In genomic region chr15:79185199-79185598, GRCh38 we compare ENCODE assay signal across 10 cellular contexts.
A peak's percentile ranks its signal among the peaks of the same experiment; 100 is the strongest.
DNase-seq lines count a peak whose midpoint lies in the region; ATAC-seq, FAIRE-seq and TF ChIP-seq lines count a peak whose summit lies in the region.
"Had no signal": no experiment of that assay in that cellular context is flagged by ENCODE, and none has a peak within 500 bp of the region (broad histone marks: within the 10 kb centered on the region; RNA-seq: fewer than 3 reads in every experiment).

No MANE protein-coding gene starts in this region.

- no peaks in the 10 kb centered on the region for H3K9me3 Mint-ChIP-seq in stimulated activated naive B cell treated with anti-CD40 and anti-IgM and Interleukin-4, amounts not matched to agents 10 μg/mL and 1 μg/mL and 100 μg/mL, for 72 hours
- H3K9me3 Mint-ChIP-seq: nephron had no signal

- H3K4me3 Mint-ChIP-seq in stimulated activated naive B cell treated with anti-CD40 and anti-IgM and Interleukin-4, amounts not matched to agents 10 μg/mL and 1 μg/mL and 100 μg/mL, for 72 hours: no peak overlapping the region
- H3K4me3 Mint-ChIP-seq: nephron had no signal

- 90% methylated on average over 7 of the region's 7 CpGs for WGBS in prostate gland

- TF ChIP-seq POLR2A in H54 (IDR thresholded peaks at IDR 0.05; ENCODE audit: low read depth, low read length): no peak
- no peak for TF ChIP-seq POLR2A in prostate gland (IDR thresholded peaks at IDR 0.05)

- peak; percentile 13 for TF ChIP-seq CTCF in fibroblast of pulmonary artery (IDR thresholded peaks at IDR 0.05; ENCODE audit: low read length, missing control alignments)
- peak in 1 of 4 experiments; percentile 9 for TF ChIP-seq CTCF in prostate gland (IDR thresholded peaks at IDR 0.05)

- DNase-seq in activated T-cell treated with anti-CD3 and anti-CD28 coated beads, Interleukin-2, amount 50 U/mL, for 48 hours: peak; percentile 45 to 56
- DNase-seq in activated T-cell treated with anti-CD3 and anti-CD28 coated beads for 4 hours: no peak
- peak; percentile 37 for DNase-seq in RPMI8226
- no peak for DNase-seq in fibroblast of pulmonary artery (ENCODE audit: low read depth)
- DNase-seq in stimulated activated naive B cell treated with anti-CD40 and anti-IgM and Interleukin-4, amounts not matched to agents 10 μg/mL and 1 μg/mL and 100 μg/mL, for 72 hours: no peak
- no peak for DNase-seq in H54 (ENCODE audit: insufficient read length, low spot score)
- no peak for DNase-seq in activated CD4-positive, CD25-positive, alpha-beta regulatory T cell (lab: John Stamatoyannopoulos, UW)
- no peak for DNase-seq in prostate gland (ENCODE audit: low spot score)

- peaks cover 4 to 11% of the 10 kb centered on the region in 2 donors for H3K4me1 Mint-ChIP-seq in stimulated activated naive B cell treated with anti-CD40 and anti-IgM and Interleukin-4, amounts not matched to agents 10 μg/mL and 1 μg/mL and 100 μg/mL, for 72 hours
- H3K4me1 Mint-ChIP-seq: nephron had no signal

- no peaks in the 10 kb centered on the region for H3K27me3 ChIP-seq in prostate gland (replicated peaks; ENCODE audit: insufficient read depth)

- no peak for FAIRE-seq in H54 (lab: Jason Lieb, UNC)

- ATAC-seq in stimulated activated naive B cell treated with anti-CD40 and anti-IgM and Interleukin-4, amounts not matched to agents 10 μg/mL and 1 μg/mL and 100 μg/mL, for 72 hours (replicated peaks): peak; percentile 29 to 47

- no peak overlapping the region for H3K27ac Mint-ChIP-seq in stimulated activated naive B cell treated with anti-CD40 and anti-IgM and Interleukin-4, amounts not matched to agents 10 μg/mL and 1 μg/mL and 100 μg/mL, for 72 hours
- H3K27ac Mint-ChIP-seq: nephron had no signal

- H3K9me3 ChIP-seq in prostate gland: no peaks in the 10 kb centered on the region
- H3K9me3 ChIP-seq: Caco-2 had no signal

- H3K4me3 ChIP-seq in fibroblast of pulmonary artery (replicated peaks; ENCODE audit: low read depth, low read length): no peak overlapping the region
- no peak overlapping the region for H3K4me3 ChIP-seq in prostate gland

- H3K27me3 Mint-ChIP-seq in stimulated activated naive B cell treated with anti-CD40 and anti-IgM and Interleukin-4, amounts not matched to agents 10 μg/mL and 1 μg/mL and 100 μg/mL, for 72 hours: peaks cover 11 to 19% of the 10 kb centered on the region in 2 donors

- intact Hi-C loops in prostate gland (cut with DNase I): loop anchor here (10.0 kb wide), 1 partner anchor 270 kb away; no protein-coding TSS in a partner anchor

- no peaks in the 10 kb centered on the region for H3K4me1 ChIP-seq in prostate gland (replicated peaks)
- H3K4me1 ChIP-seq: Caco-2 had no signal

- H3K36me3 Mint-ChIP-seq in stimulated activated naive B cell treated with anti-CD40 and anti-IgM and Interleukin-4, amounts not matched to agents 10 μg/mL and 1 μg/mL and 100 μg/mL, for 72 hours: no peaks in the 10 kb centered on the region

- no peaks in the 10 kb centered on the region for H3K36me3 ChIP-seq in prostate gland

- H3K27ac ChIP-seq in prostate gland: no peak overlapping the region

Comparison
In these comparisons a context has a peak if more than half of its experiments do, and no peak if none do; other contexts are left out.
1. DNase-seq: peak in activated T-cell treated with anti-CD3 and anti-CD28 coated beads, Interleukin-2, amount 50 U/mL, for 48 hours (2 of 2) and RPMI8226 (single experiment); none in activated T-cell treated with anti-CD3 and anti-CD28 coated beads for 4 hours (single experiment), fibroblast of pulmonary artery (single experiment), stimulated activated naive B cell treated with anti-CD40 and anti-IgM and Interleukin-4, amounts not matched to agents 10 μg/mL and 1 μg/mL and 100 μg/mL, for 72 hours (single experiment), H54 (single experiment), activated CD4-positive, CD25-positive, alpha-beta regulatory T cell (0 of 4) and prostate gland (single experiment).